Comparison of ENCODE assay signal across 9 cellular contexts in genomic region chr4:110484767-110485166, GRCh38. TPM values are rescaled to one million over a fixed set of nuclear protein-coding genes. Genes with fewer than 3 reads are reported as not detected.
DNase-seq lines count a peak whose midpoint lies in the region; ATAC-seq and TF ChIP-seq lines count a peak whose summit lies in the region.
"Had no signal": no experiment of that assay in that cellular context is flagged by ENCODE, and none has a peak within 500 bp of the region (broad histone marks: within the 10 kb centered on the region; RNA-seq: fewer than 3 reads in every experiment).

No MANE protein-coding gene starts in this region.

- H3K27ac ChIP-seq in heart left ventricle (peak overlapping the region in 3 of 12 donors; percentile 2 to 19 (median 14)), uterus (peak overlapping the region; percentile 79 to 86), aorta (ENCODE audit: low read depth in 1 of 2, low read length in 2 of 2) (no peak overlapping the region)

- no peak for TF ChIP-seq CTCF in heart left ventricle (IDR thresholded peaks at IDR 0.05)
- no peak for TF ChIP-seq CTCF in uterus (IDR thresholded peaks at IDR 0.05)

- H3K27me3 ChIP-seq in heart left ventricle (no peaks in the 10 kb centered on the region), uterus (no peaks in the 10 kb centered on the region), aorta (ENCODE audit: control insufficient read depth in 1 of 2, insufficient read depth in 2 of 2, low read length in 1 of 2) (no peaks in the 10 kb centered on the region)

- DNase-seq in heart left ventricle (no peak), Right ventricle myocardium inferior (ENCODE audit: missing footprints) (no peak), NCI-H226 (peak; percentile 48), fibroblast of the conjunctiva (ENCODE audit: low read depth) (peak; percentile 36), uterus (peak; percentile 31 to 72), foreskin melanocyte (no peak), aorta (no peak), D341Med (ENCODE audit: low spot score) (no peak)
- DNase-seq: C1 segment of cervical spinal cord had no signal

- intact Hi-C loops in heart left ventricle (cut with DNase I) (loop anchor here in 1 of 10 donors (10.0 kb wide), 1 partner anchor 120 kb away; no protein-coding TSS in a partner anchor), Right ventricle myocardium inferior (cut with DNase I) (no loop called here), uterus (cut with DNase I; ENCODE audit: low total_unique reads) (no loop called here), aorta (cut with DNase I) (no loop called here)

- H3K9me3 ChIP-seq in heart left ventricle (no peaks in the 10 kb centered on the region), uterus (no peaks in the 10 kb centered on the region), aorta (ENCODE audit: control insufficient read depth, low read length) (no peaks in the 10 kb centered on the region)

- H3K4me1 ChIP-seq in heart left ventricle, result peaks cover 0 to 35% (median 6%) of the 10 kb centered on the region in 12 donors
- H3K4me1 ChIP-seq in uterus, result peaks cover 3 to 8% of the 10 kb centered on the region in 2 donors
- no peaks in the 10 kb centered on the region for H3K4me1 ChIP-seq in aorta (ENCODE audit: control insufficient read depth in 1 of 2, insufficient read depth in 2 of 2, low read length in 2 of 2)

- H3K4me3 ChIP-seq in heart left ventricle (no peak overlapping the region), uterus (no peak overlapping the region), aorta (ENCODE audit: low read length in 2 of 2) (no peak overlapping the region)

- TF ChIP-seq POLR2A in heart left ventricle (IDR thresholded peaks at IDR 0.05) (no peak), uterus (IDR thresholded peaks at IDR 0.05) (no peak)

- WGBS in heart left ventricle, 4 donors, result 35 to 52% (median 44%) methylated on average over 5 of the region's 5 CpGs
- WGBS in aorta, 2 donors, result 44 to 61% methylated on average over 5 of the region's 5 CpGs

- H3K36me3 ChIP-seq in heart left ventricle (no peaks in the 10 kb centered on the region), uterus (no peaks in the 10 kb centered on the region), aorta (ENCODE audit: control insufficient read depth in 1 of 2, insufficient read depth in 2 of 2, low read length in 1 of 2) (no peaks in the 10 kb centered on the region)

- peak in 3 of 4 donors; percentile 54 to 78 (median 58) for ATAC-seq in heart left ventricle
- ATAC-seq in Right ventricle myocardium inferior, result no peak
- ATAC-seq in aorta (ENCODE audit: low FRiP score), result no peak

RNA-seq across cellular contexts. Expression of gene ENPEP, which starts 8.8 kb away (rescaled TPM):
- total RNA-seq in heart left ventricle (1 to 10 TPM; 1.3 to 9.3 (median 4.2) TPM), Right ventricle myocardium inferior (4.1 TPM), uterus (10 to 100 TPM in 2 of 4 donors, 1 to 10 TPM in 2; 5.9 to 43.3 (median 14.1) TPM), aorta (1 to 10 TPM; 4.8 to 7.4 TPM)
- polyA plus RNA-seq in heart left ventricle (1 to 10 TPM; 1.3 to 4.4 TPM), aorta (1 to 10 TPM in 1 of 2 donors, not detected in 1; 4.3 TPM)

Comparison
In these comparisons a context has a peak if more than half of its experiments do, and no peak if none do; other contexts are left out.
1. ATAC-seq: peak in heart left ventricle (3 of 4); none in Right ventricle myocardium inferior (single experiment) and aorta (single experiment).
2. DNase-seq: peak in NCI-H226 (single experiment), fibroblast of the conjunctiva (single experiment) and uterus (2 of 2); none in heart left ventricle (0 of 5), Right ventricle myocardium inferior (single experiment), foreskin melanocyte (single experiment), aorta (0 of 2) and D341Med (single experiment).
3. H3K27ac ChIP-seq: peak in uterus (2 of 2); none in aorta (0 of 2).